In genomic region chr5:77326986-77327734, GRCh38 we compare ENCODE assay signal across 14 cellular contexts.
"Had no signal": no experiment of that assay in that cellular context is flagged by ENCODE, and none has a peak within 500 bp of the region (broad histone marks: within the 10 kb centered on the region; RNA-seq: fewer than 3 reads in every experiment).

No MANE protein-coding gene starts in this region.

- H3K4me1 ChIP-seq: pancreas had no signal

- ATAC-seq: esophagus mucosa; heart left ventricle; naive thymus-derived CD4-positive, alpha-beta T cell; pancreas; right cardiac atrium; stimulated activated memory B cell treated with anti-CD40 and anti-IgM and Interleukin-4, amounts not matched to agents 10 μg/mL and 1 μg/mL and 100 μg/mL, for 72 hours had no signal

- H3K4me3 ChIP-seq: dorsolateral prefrontal cortex, heart left ventricle, pancreas, tibial artery had no signal

- H3K27ac ChIP-seq: heart left ventricle, pancreas, tibial artery had no signal

- FAIRE-seq: pancreas had no signal

- H3K9me3 ChIP-seq: heart left ventricle, pancreas, tibial artery had no signal

- H3K36me3 ChIP-seq: heart left ventricle, pancreas had no signal

- DNase-seq: central memory CD4-positive, alpha-beta T cell; cortex of kidney; dorsolateral prefrontal cortex; effector CD8-positive, alpha-beta T cell; heart left ventricle; hippocampal formation; naive thymus-derived CD4-positive, alpha-beta T cell; nucleus accumbens; pancreas; right cardiac atrium; stimulated activated CD4-positive, alpha-beta T cell treated with anti-CD3 and anti-CD28 coated beads, Interleukin-4, amount 100 ng/mL, for 1 hour; tibial artery had no signal

- H3K27me3 ChIP-seq: dorsolateral prefrontal cortex, heart left ventricle, pancreas, tibial artery had no signal
